In the genomic region with DNA sequence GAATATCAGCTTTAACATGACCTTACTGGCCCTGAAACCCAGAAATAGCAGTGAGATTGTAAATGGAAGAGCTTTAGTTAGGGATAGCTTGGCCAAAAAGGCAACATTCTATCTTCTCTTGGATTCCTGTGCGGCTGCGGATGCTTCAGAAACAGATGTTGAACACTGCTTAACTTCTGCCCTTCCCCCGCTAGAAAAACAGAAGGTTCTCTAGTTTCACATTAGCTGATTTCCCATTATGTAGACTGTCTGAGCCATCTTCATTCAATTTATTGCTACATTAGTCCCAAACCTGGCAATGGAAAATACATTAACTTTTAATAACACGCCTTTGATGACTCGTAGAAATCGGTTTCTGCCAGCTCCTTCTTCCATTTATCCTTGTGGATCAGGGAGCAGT, we compare ENCODE assay signal across 29 cellular contexts.
"Had no signal": no experiment of that assay in that cellular context is flagged by ENCODE, and none has a peak within 500 bp of the region (broad histone marks: within the 10 kb centered on the region; RNA-seq: fewer than 3 reads in every experiment).

No MANE protein-coding gene starts in this region.

- H3K9me3 ChIP-seq: gastroesophageal sphincter had no signal

- DNase-seq: activated B cell treated with CpG ODN at 0.5 μM for 24 hours; activated CD4-positive, alpha-beta T cell treated with anti-CD3 and anti-CD28 coated beads for 48 hours; activated CD4-positive, alpha-beta T cell treated with anti-CD3 and anti-CD28 coated beads, Interleukin-2, amount 50 U/mL, for 1 hour; activated CD4-positive, alpha-beta T cell treated with anti-CD3 and anti-CD28 coated beads, Interleukin-2, amount 50 U/mL, for 48 hours; activated CD8-positive, alpha-beta memory T cell treated with anti-CD3 and anti-CD28 coated beads for 24 hours; activated CD8-positive, alpha-beta T cell treated with anti-CD3 and anti-CD28 coated beads for 36 hours; activated effector memory CD4-positive, alpha-beta T cell treated with Interleukin-2 at 50 U/mL for 16 hours; activated gamma-delta T cell treated with Interleukin-2 at 50 U/mL for 16 hours; activated naive CD4-positive, alpha-beta T cell treated with anti-CD3 and anti-CD28 coated beads, Interleukin-2, amount 50 U/mL, for 16 hours; activated naive CD4-positive, alpha-beta T cell treated with Interleukin-2 at 50 U/mL for 16 hours; activated T-cell treated with anti-CD3 and anti-CD28 coated beads, Interleukin-2, amount 50 U/mL, for 4 hours; amniotic stem cell; anterior cingulate cortex; brain microvascular endothelial cell; dorsolateral prefrontal cortex; effector memory CD4-positive, alpha-beta T cell; endodermal cell; foreskin melanocyte; T-helper 1 cell; T-helper 17 cell; T1000; WERI-Rb-1 had no signal

- H3K36me3 ChIP-seq: brain microvascular endothelial cell, gastroesophageal sphincter, WERI-Rb-1 had no signal

- FAIRE-seq: astrocyte, bronchial epithelial cell had no signal

- H3K27me3 ChIP-seq: brain microvascular endothelial cell, dorsolateral prefrontal cortex, gastroesophageal sphincter had no signal

- H3K4me3 ChIP-seq: coronary artery, dorsolateral prefrontal cortex, gastroesophageal sphincter had no signal

- H3K27ac ChIP-seq: brain microvascular endothelial cell, coronary artery, dorsolateral prefrontal cortex, gastroesophageal sphincter, WERI-Rb-1 had no signal

- ATAC-seq: activated CD4-positive, CD25-positive, alpha-beta regulatory T cell treated with anti-CD3 and anti-CD28 coated beads, Interleukin-2, amount 50 U/mL, for 24 hours; activated CD8-positive, alpha-beta T cell treated with anti-CD3 and anti-CD28 coated beads for 36 hours; activated T-cell treated with anti-CD3 and anti-CD28 coated beads, Interleukin-2, amount 50 U/mL, for 4 hours; activated T-helper 17 cell treated with anti-CD3 and anti-CD28 coated beads, Interleukin-2, amount 50 U/mL, for 72 hours; esophagus mucosa; gastroesophageal sphincter; T-helper 17 cell had no signal
